19 cellular contexts compared by ENCODE assay signal in the genomic region with DNA sequence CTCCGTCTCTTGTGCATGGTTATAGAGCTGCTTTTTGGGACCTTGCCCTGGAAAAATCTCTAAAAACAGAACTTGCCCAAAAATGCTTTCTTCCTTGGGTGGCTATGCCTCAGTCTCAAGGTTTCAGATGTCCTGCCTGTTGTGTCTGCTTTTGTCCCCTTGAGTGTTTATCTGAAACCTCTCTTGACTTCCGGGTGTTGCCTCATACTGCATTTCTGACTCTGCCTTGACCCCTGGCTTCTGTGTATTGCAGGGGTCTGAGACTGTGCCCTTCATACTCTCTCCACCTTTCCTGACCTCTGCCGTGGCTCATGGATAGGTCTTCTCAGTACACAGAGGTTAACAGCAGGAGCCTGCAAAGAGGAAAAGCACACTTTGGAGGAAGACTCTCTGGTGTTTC.
"Had no signal": no experiment of that assay in that cellular context is flagged by ENCODE, and none has a peak within 500 bp of the region (broad histone marks: within the 10 kb centered on the region; RNA-seq: fewer than 3 reads in every experiment).

No MANE protein-coding gene starts in this region.

- H3K27me3 ChIP-seq: right atrium auricular region, stomach, thyroid gland had no signal

- H3K4me3 ChIP-seq: prostate gland, right atrium auricular region, stomach, thyroid gland had no signal

- DNase-seq: cortex of kidney; effector memory CD8-positive, alpha-beta T cell; erythroblast; kidney; mesenchymal stem cell; naive thymus-derived CD8-positive, alpha-beta T cell; nephron progenitor cell; nucleus accumbens; stimulated activated CD4-positive, alpha-beta T cell treated with anti-CD3 and anti-CD28 coated beads, Interleukin-2, amount 100 ng/mL, for 24 hours; stimulated activated CD4-positive, alpha-beta T cell treated with anti-CD3 and anti-CD28 coated beads, Interleukin-4, amount 100 ng/mL, for 24 hours; stimulated activated naive CD4-positive, alpha-beta T cell treated with Interleukin-2 at 50 U/mL for 16 hours; stomach; thyroid gland; trophoblast cell had no signal

- H3K4me1 Mint-ChIP-seq: naive thymus-derived CD8-positive, alpha-beta T cell; stimulated activated effector memory CD8-positive, alpha-beta T cell treated with anti-CD3 and anti-CD28 coated beads, Interleukin-12 subunit alpha, Interleukin-12 subunit beta, amount 100 ng/mL, for 72 hours had no signal

- H3K4me3 Mint-ChIP-seq: effector memory CD8-positive, alpha-beta T cell; naive thymus-derived CD8-positive, alpha-beta T cell; nephron progenitor cell; stimulated activated effector memory CD8-positive, alpha-beta T cell treated with anti-CD3 and anti-CD28 coated beads, Interleukin-12 subunit alpha, Interleukin-12 subunit beta, amount 100 ng/mL, for 72 hours had no signal

- H3K9me3 ChIP-seq: prostate gland, right atrium auricular region, stomach, thyroid gland had no signal

- H3K9me3 Mint-ChIP-seq: effector memory CD8-positive, alpha-beta T cell; stimulated activated effector memory CD8-positive, alpha-beta T cell treated with anti-CD3 and anti-CD28 coated beads, Interleukin-12 subunit alpha, Interleukin-12 subunit beta, amount 100 ng/mL, for 72 hours had no signal

- H3K4me1 ChIP-seq: prostate gland, right atrium auricular region, stomach had no signal

- ATAC-seq: effector memory CD8-positive, alpha-beta T cell; left lobe of liver; naive thymus-derived CD8-positive, alpha-beta T cell; sciatic nerve; stimulated activated effector memory CD8-positive, alpha-beta T cell treated with anti-CD3 and anti-CD28 coated beads, Interleukin-12 subunit alpha, Interleukin-12 subunit beta, amount 100 ng/mL, for 72 hours had no signal

- H3K27ac ChIP-seq: prostate gland, right atrium auricular region, stomach, thyroid gland had no signal

- H3K36me3 Mint-ChIP-seq: naive thymus-derived CD8-positive, alpha-beta T cell; stimulated activated effector memory CD8-positive, alpha-beta T cell treated with anti-CD3 and anti-CD28 coated beads, Interleukin-12 subunit alpha, Interleukin-12 subunit beta, amount 100 ng/mL, for 72 hours had no signal

- H3K36me3 ChIP-seq: prostate gland, right atrium auricular region, stomach, thyroid gland had no signal

- H3K27ac Mint-ChIP-seq: effector memory CD8-positive, alpha-beta T cell; naive thymus-derived CD8-positive, alpha-beta T cell; nephron progenitor cell; stimulated activated effector memory CD8-positive, alpha-beta T cell treated with anti-CD3 and anti-CD28 coated beads, Interleukin-12 subunit alpha, Interleukin-12 subunit beta, amount 100 ng/mL, for 72 hours had no signal
